Comparison of ENCODE assay signal across 17 cellular contexts in the genomic region with DNA sequence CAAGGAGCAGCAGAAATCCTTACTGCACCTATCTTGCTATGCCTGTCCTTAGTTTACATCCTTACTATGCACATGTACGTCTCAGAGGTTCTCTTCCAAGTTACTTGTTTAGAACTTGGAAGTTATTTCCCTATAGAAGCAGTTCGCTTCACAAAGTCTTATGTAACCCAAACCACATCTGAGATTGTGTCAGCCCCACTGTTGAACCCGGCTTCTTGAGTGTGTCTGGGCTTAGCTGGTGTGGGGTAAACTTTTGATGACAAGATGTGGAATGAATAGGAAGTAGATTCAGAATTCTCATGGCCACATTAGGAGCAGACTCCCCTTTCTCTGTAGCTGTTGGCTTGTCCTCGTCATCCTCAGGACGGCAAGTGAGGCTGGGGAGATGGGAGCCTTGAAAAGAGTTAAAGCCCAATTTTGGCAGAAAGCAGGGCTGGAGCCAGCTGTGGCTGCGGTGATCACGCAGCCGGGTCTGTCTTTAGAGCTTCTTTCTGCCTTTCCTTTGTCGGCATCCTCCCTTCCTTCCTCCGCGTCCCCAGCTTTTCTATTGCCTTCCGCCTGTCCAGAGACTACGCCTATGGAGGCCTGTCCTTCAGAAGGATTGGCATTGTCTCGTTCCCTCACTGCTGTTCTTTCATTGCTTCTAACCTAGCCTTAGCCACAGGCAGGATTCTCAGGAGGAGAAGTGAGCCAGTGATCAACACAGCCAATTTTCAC. TPM values are rescaled to one million over a fixed set of nuclear protein-coding genes. Genes with fewer than 3 reads are reported as not detected.
A peak's percentile ranks its signal among the peaks of the same experiment; 100 is the strongest.
DNase-seq lines count a peak whose midpoint lies in the region; ATAC-seq, FAIRE-seq and TF ChIP-seq lines count a peak whose summit lies in the region.
"Had no signal": no experiment of that assay in that cellular context is flagged by ENCODE, and none has a peak within 500 bp of the region (broad histone marks: within the 10 kb centered on the region; RNA-seq: fewer than 3 reads in every experiment).

No MANE protein-coding gene starts in this region.

- no peak overlapping the region for H3K4ac ChIP-seq in H9 (ENCODE audit: low read depth, low read length)

- no peak for TF ChIP-seq POLR2A in A549 (IDR thresholded peaks at IDR 0.05; ENCODE audit: low read length)

- no peaks in the 10 kb centered on the region for H3K27me3 Mint-ChIP-seq in H9 (ENCODE audit: low read depth)

- H3K9ac ChIP-seq in H9 (ENCODE audit: extremely low read depth, insufficient read length, low read length): no peak overlapping the region
- H3K9ac ChIP-seq: SK-N-SH had no signal

- no peaks in the 10 kb centered on the region for H3K79me1 ChIP-seq in H9 (ENCODE audit: insufficient read depth, low read depth, low read length, poor library complexity, severe bottlenecking)

- H3K14ac ChIP-seq in H9 (ENCODE audit: insufficient read depth, low read length): 0 out of 2 replicates have a peak overlapping the region, but pooled peaks have one; percentile 46

- H3K27ac Mint-ChIP-seq in H9: no peak overlapping the region

- H2BK20ac ChIP-seq in H9 (ENCODE audit: low read depth, low read length, poor library complexity, severe bottlenecking): no peak overlapping the region

- H3K4me1 Mint-ChIP-seq in H9: no peaks in the 10 kb centered on the region

- no peaks in the 10 kb centered on the region; a peak in 1 of 7 replicates for H3K36me3 Mint-ChIP-seq in H9 (ENCODE audit: insufficient read depth in 1 of 3, low read depth in 3 of 3)

- no peak; a peak in 1 of 6 replicates for ATAC-seq in A549

- no peak overlapping the region for H2AFZ ChIP-seq in H9 (ENCODE audit: low read length)

- TF ChIP-seq EP300 in A549 (IDR thresholded peaks at IDR 0.05): no peak

- H4K20me1 ChIP-seq in H9 (ENCODE audit: control insufficient read depth, insufficient read depth, insufficient read length): no peaks in the 10 kb centered on the region

- H3K9me3 ChIP-seq in A549: no peaks in the 10 kb centered on the region
- no peaks in the 10 kb centered on the region for H3K9me3 ChIP-seq in H9 (ENCODE audit: control insufficient read depth, low read depth, low read length)
- H3K9me3 ChIP-seq: SK-N-SH had no signal

- no peak overlapping the region for H3K23ac ChIP-seq in H9 (ENCODE audit: insufficient read length, low read depth, low read length)

- no peak overlapping the region for H4K5ac ChIP-seq in H9 (ENCODE audit: insufficient read length, low read depth, low read length)

- DNase-seq in A549 (ENCODE audit: low read depth in 1 of 2, low spot score in 1 of 2) (no peak), H9 (no peak), NOMO-1 treated with DMSO at 0.1 percent for 48 hours (lab: John Stamatoyannopoulos, UW; ENCODE audit: unreplicated experiment) (peak; percentile 86), SW 1271 (lab: John Stamatoyannopoulos, UW) (no peak)
- no peak for DNase-seq in central memory CD4-positive, alpha-beta T cell
- no peak for DNase-seq in activated CD4-positive, alpha-beta T cell treated with anti-CD3 and anti-CD28 coated beads for 48 hours
- no peak for DNase-seq in activated CD8-positive, alpha-beta memory T cell treated with anti-CD3 and anti-CD28 coated beads, Interleukin-2, amount 50 U/mL, for 48 hours
- DNase-seq: C1 segment of cervical spinal cord; COR-L47; GOT3; KG1; NCI-H187; NCI-H526 treated with DMSO at 0.1 percent for 48 hours; NK-92 treated with Interleukin-12 subunit alpha and Interleukin-12 subunit beta, amount 100 ng/mL, for 24 hours; SK-N-SH had no signal

- no peak for FAIRE-seq in A549 (lab: Jason Lieb, UNC)
- FAIRE-seq: A204.1 had no signal

- no peak overlapping the region for H3K56ac ChIP-seq in H9 (ENCODE audit: insufficient read length, low read depth, low read length)

- CTCF ChIA-PET in A549 (lab: Yijun Ruan, JAX): interaction anchor here (1.0 kb wide), 1 partner anchor 13 kb away, joined by 4 read pairs; no protein-coding TSS in a partner anchor

- no peak overlapping the region for H3K18ac ChIP-seq in H9 (ENCODE audit: insufficient read length, low read depth, low read length)

- H3K27ac ChIP-seq in A549: peak overlapping the region; percentile 10 to 80; a peak in 4 of 6 replicates
- H3K27ac ChIP-seq in H9 (ENCODE audit: insufficient read length, low read depth, low read length): no peak overlapping the region
- H3K27ac ChIP-seq in VCaP: peak overlapping the region; percentile 59; the same call in 1 of the 2 replicates

- no peak overlapping the region for H2BK120ac ChIP-seq in H9 (ENCODE audit: low read depth, low read length, poor library complexity, severe bottlenecking)

- H4K91ac ChIP-seq in H9 (ENCODE audit: insufficient read length, low read depth, low read length): no peak overlapping the region

- no peaks in the 10 kb centered on the region for H3K79me2 ChIP-seq in H9 (ENCODE audit: insufficient read depth, low read length)

- no peak overlapping the region for H4K8ac ChIP-seq in H9 (replicated peaks; ENCODE audit: insufficient read length, low read depth, low read length)

- H2BK5ac ChIP-seq in H9 (ENCODE audit: insufficient read length, low read length): no peak overlapping the region

- no peaks in the 10 kb centered on the region for H3K9me3 Mint-ChIP-seq in H9

- no peak for TF ChIP-seq RAD21 in A549 (conservative IDR thresholded peaks at IDR 0.05 in 1 of 2, IDR thresholded peaks at IDR 0.05 in 1 of 2)

- no peak overlapping the region for H3K4me3 ChIP-seq in A549

- no peak overlapping the region for H2BK15ac ChIP-seq in H9 (ENCODE audit: low read depth, low read length)

- no peaks in the 10 kb centered on the region for H3K27me3 ChIP-seq in H9 (ENCODE audit: insufficient read depth, low read length)

- H3T11ph ChIP-seq in H9 (ENCODE audit: low read length): no peak overlapping the region

- H3K4me2 ChIP-seq in A549: no peak overlapping the region
- no peak overlapping the region for H3K4me2 ChIP-seq in H9 (ENCODE audit: insufficient read depth, insufficient read length, low read length)
- H3K4me2 ChIP-seq: SK-N-SH had no signal

- no peaks in the 10 kb centered on the region for H3K23me2 ChIP-seq in H9 (ENCODE audit: insufficient read length, low read depth, low read length, poor library complexity, severe bottlenecking)

- no peak overlapping the region for H3K4me3 Mint-ChIP-seq in H9

- 82% methylated on average over 14 of the region's 14 CpGs for WGBS in A549 (ENCODE audit: missing lambda C conversion rate)
- no CpG with 5 or more reads among the region's 14 CpGs for WGBS in H9 (ENCODE audit: extremely low coverage, insufficient read length, low lambda C conversion rate)

- no peak overlapping the region for H2BK12ac ChIP-seq in H9 (ENCODE audit: insufficient read length, low read depth, low read length)

- POLR2A ChIA-PET in A549 (lab: Yijun Ruan, JAX): no interaction called here

- TF ChIP-seq CTCF in A549 (IDR thresholded peaks at IDR 0.05): no peak
- TF ChIP-seq CTCF in H9 (conservative IDR thresholded peaks at IDR 0.05): no peak
- no peak for TF ChIP-seq CTCF in VCaP (conservative IDR thresholded peaks at IDR 0.05)

- H2AK5ac ChIP-seq in H9 (ENCODE audit: insufficient read length, low read length): no peak overlapping the region

- H3K4me1 ChIP-seq in A549 (peaks cover 34% of the 10 kb centered on the region), H9 (ENCODE audit: insufficient read depth, low read length) (no peaks in the 10 kb centered on the region)

TF ChIP-seq in A549, 52 proteins besides CTCF, POLR2A, EP300 and RAD21 (continues in another document):
- no peak for TF ChIP-seq FOSL2 (IDR thresholded peaks at IDR 0.05)
- no peak for TF ChIP-seq FOSL2 (CRISPR knock-in tag; IDR thresholded peaks at IDR 0.05)
- TF ChIP-seq, protein P1, sequence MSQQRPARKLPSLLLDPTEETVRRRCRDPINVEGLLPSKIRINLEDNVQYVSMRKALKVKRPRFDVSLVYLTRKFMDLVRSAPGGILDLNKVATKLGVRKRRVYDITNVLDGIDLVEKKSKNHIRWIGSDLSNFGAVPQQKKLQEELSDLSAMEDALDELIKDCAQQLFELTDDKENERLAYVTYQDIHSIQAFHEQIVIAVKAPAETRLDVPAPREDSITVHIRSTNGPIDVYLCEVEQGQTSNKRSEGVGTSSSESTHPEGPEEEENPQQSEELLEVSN (IDR thresholded peaks at IDR 0.05; ENCODE audit: borderline replicate concordance, low read depth): no peak
- no peak for TF ChIP-seq RFX5 (IDR thresholded peaks at IDR 0.05)
- no peak for TF ChIP-seq RNF2 (IDR thresholded peaks at IDR 0.05; ENCODE audit: borderline replicate concordance, low read depth)
- TF ChIP-seq, protein P2, sequence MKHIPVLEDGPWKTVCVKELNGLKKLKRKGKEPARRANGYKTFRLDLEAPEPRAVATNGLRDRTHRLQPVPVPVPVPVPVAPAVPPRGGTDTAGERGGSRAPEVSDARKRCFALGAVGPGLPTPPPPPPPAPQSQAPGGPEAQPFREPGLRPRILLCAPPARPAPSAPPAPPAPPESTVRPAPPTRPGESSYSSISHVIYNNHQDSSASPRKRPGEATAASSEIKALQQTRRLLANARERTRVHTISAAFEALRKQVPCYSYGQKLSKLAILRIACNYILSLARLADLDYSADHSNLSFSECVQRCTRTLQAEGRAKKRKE (CRISPR knock-in tag; IDR thresholded peaks at IDR 0.05; ENCODE audit: low read depth): no peak
- TF ChIP-seq, protein P3, sequence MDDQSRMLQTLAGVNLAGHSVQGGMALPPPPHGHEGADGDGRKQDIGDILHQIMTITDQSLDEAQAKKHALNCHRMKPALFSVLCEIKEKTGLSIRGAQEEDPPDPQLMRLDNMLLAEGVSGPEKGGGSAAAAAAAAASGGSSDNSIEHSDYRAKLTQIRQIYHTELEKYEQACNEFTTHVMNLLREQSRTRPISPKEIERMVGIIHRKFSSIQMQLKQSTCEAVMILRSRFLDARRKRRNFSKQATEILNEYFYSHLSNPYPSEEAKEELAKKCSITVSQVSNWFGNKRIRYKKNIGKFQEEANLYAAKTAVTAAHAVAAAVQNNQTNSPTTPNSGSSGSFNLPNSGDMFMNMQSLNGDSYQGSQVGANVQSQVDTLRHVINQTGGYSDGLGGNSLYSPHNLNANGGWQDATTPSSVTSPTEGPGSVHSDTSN (IDR thresholded peaks at IDR 0.05): no peak

RNA-seq across cellular contexts. Expression of gene LIMCH1, which starts 23.0 kb away (rescaled TPM):
- polyA plus RNA-seq in A549 (2011; rRNA removed): 88.9 and 96.6 TPM in 2 replicates
- polyA plus RNA-seq in A549 (2012; cell fraction: cytosol; rRNA removed): 23.0 and 23.6 TPM in 2 replicates
- 111 and 136 TPM in 2 replicates for polyA plus RNA-seq in A549 (2012; cell fraction: nucleus; rRNA removed)
- polyA plus RNA-seq in A549 (2017; fragmentation: RNase III; extraction: RNeasy Plus Mini Kit Qiagen cat#74134 plus additional on column Dnase treatment): 51.6 to 53.9 TPM (median 52.9 TPM) in 3 replicates
- polyA minus RNA-seq in A549 (2011; rRNA and poly(A)+ RNA removed): 103 and 125 TPM in 2 replicates
- total RNA-seq in H9 (2021): 3.3 and 4.0 TPM in 2 replicates
